In the genomic region with DNA sequence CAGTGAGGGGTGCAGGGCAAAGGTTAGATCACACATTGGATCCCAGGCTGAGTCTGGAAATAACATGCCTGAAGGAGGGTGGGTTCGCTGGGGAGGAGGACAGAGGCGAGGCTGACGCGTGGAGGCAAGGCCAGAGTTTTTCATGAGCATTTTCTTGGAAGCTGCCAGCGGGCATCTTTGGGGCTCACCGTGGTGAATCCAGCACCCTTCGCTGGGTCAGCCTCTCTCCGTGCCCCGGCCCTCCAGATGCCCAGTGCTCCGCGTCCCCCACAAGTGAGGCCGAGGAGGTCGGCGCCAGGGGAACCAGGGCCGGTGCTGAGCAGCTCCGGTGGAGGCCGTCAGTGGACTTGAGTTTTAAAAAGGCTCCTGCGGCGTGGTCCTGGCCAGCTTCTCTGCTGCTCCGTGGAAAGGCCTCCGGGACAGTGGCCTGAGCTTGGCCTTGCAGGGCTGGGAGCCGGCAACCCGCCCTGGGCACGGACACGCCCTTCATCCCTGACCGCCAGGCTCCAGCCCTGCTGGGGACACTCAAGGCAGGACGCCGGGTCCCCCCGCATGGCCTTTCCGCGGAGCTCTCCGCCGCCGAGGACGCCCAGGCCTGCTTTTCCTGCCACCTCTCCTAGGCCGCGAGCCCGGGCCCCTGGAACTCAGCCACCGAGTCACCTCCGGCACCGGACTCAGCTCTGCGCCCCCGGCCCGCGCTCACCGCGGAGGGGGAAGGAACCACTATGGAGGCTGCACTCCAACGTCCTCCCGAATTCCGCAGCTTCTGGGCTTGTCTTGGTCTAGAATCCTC, we compare ENCODE assay signal across 1 cellular context.
TF ChIP-seq lines count a peak whose summit lies in the region.

No MANE protein-coding gene starts in this region.

TF ChIP-seq in GM23338, 12 proteins besides CTCF, POLR2A, EP300 and RAD21 (continued from another document):
- TF ChIP-seq REST (IDR thresholded peaks at IDR 0.05; ENCODE audit: unreplicated experiment) (no peak), POLR2AphosphoS5 (IDR thresholded peaks at IDR 0.05; ENCODE audit: low read depth) (no peak)
